Comparison of ENCODE assay signal across 1 cellular context in genomic region chr15:70703066-70703465, GRCh38.
TF ChIP-seq lines count a peak whose summit lies in the region.

No MANE protein-coding gene starts in this region.

TF ChIP-seq in A549, 52 proteins besides CTCF, POLR2A, EP300 and RAD21 (continued from another document):
- no peak for TF ChIP-seq ATOH8 (CRISPR knock-in tag; IDR thresholded peaks at IDR 0.05; ENCODE audit: low read depth)
- no peak for TF ChIP-seq RCOR1 (IDR thresholded peaks at IDR 0.05; ENCODE audit: low read depth, low read length)
- TF ChIP-seq HOXB13 (CRISPR knock-in tag; IDR thresholded peaks at IDR 0.05; ENCODE audit: low read depth) = no peak
- TF ChIP-seq HOXB5 (CRISPR knock-in tag; IDR thresholded peaks at IDR 0.05) = no peak
- no peak for TF ChIP-seq RNF2 (IDR thresholded peaks at IDR 0.05; ENCODE audit: borderline replicate concordance, low read depth)
- no peak for TF ChIP-seq SREBF2 (IDR thresholded peaks at IDR 0.05)
- no peak for TF ChIP-seq CHD2 (IDR thresholded peaks at IDR 0.05; ENCODE audit: low read length, partially characterized antibody)
- no peak for TF ChIP-seq MAFK (IDR thresholded peaks at IDR 0.05; ENCODE audit: partially characterized antibody)
- TF ChIP-seq KDM5A (IDR thresholded peaks at IDR 0.05) = no peak
